In genomic region chr11:64802370-64803162, GRCh38 we compare ENCODE assay signal across 8 cellular contexts. TPM values are rescaled to one million over a fixed set of nuclear protein-coding genes. Genes with fewer than 3 reads are reported as not detected.
DNase-seq lines count a peak whose midpoint lies in the region; ATAC-seq and TF ChIP-seq lines count a peak whose summit lies in the region.

No MANE protein-coding gene starts in this region.

- peak overlapping the region; percentile 91 for H3K4me2 ChIP-seq in OCI-LY7 (ENCODE audit: low read length)

- no peaks in the 10 kb centered on the region for H3K9me3 Mint-ChIP-seq in CD8-positive, alpha-beta T cell
- H3K9me3 Mint-ChIP-seq in MCF 10A (ENCODE audit: unreplicated experiment), result no peaks in the 10 kb centered on the region

- H3K79me2 ChIP-seq in OCI-LY7 (ENCODE audit: insufficient read depth, low read depth, low read length), result peaks cover 18% of the 10 kb centered on the region; the same call in 1 of the 2 replicates

- TF ChIP-seq POLR2A in tibial nerve (IDR thresholded peaks at IDR 0.05), result no peak

- TF ChIP-seq CTCF in CD8-positive, alpha-beta T cell (IDR thresholded peaks at IDR 0.05), result no peak
- TF ChIP-seq CTCF in OCI-LY7 (conservative IDR thresholded peaks at IDR 0.05; ENCODE audit: low read length) (no peak), MCF 10A (IDR thresholded peaks at IDR 0.05; ENCODE audit: unreplicated experiment) (no peak), tibial nerve (IDR thresholded peaks at IDR 0.05) (no peak)

- POLR2A ChIA-PET in CD8-positive, alpha-beta T cell (lab: Charles Lee), result interaction anchor here (0.9 to 3.0 kb wide), 6 partner anchors 8 to 320 kb away, joined by 3 to 26 read pairs (median 4); partner anchors contain the start of genes MEN1, MRPL49, RASGRP2 and SF1
- POLR2A ChIA-PET in OCI-LY7 (lab: Charles Lee), result interaction anchor here (0.6 to 0.7 kb wide), 2 partner anchors 116 to 308 kb away, joined by 3 read pairs; no protein-coding TSS in a partner anchor
- POLR2A ChIA-PET in MCF 10A (lab: Yijun Ruan, JAX), result interaction anchor here (1.2 to 2.4 kb wide), 4 partner anchors 9 to 40 kb away, joined by 3 to 9 read pairs (median 6); partner anchors contain the start of gene SF1

- no peaks in the 10 kb centered on the region for H3K27me3 ChIP-seq in CD8-positive, alpha-beta T cell (ENCODE audit: insufficient read depth, low read length)
- H3K27me3 ChIP-seq in mononuclear cell (ENCODE audit: insufficient read depth, low read length), result no peaks in the 10 kb centered on the region
- no peaks in the 10 kb centered on the region for H3K27me3 ChIP-seq in tibial nerve

- H3K9me3 ChIP-seq in CD8-positive, alpha-beta T cell (ENCODE audit: low read length), result no peaks in the 10 kb centered on the region
- H3K9me3 ChIP-seq in OCI-LY7 (ENCODE audit: low read length), result no peaks in the 10 kb centered on the region
- H3K9me3 ChIP-seq in mononuclear cell (ENCODE audit: low read depth, low read length), result no peaks in the 10 kb centered on the region
- no peaks in the 10 kb centered on the region for H3K9me3 ChIP-seq in tibial nerve

- H3K9me2 ChIP-seq in OCI-LY7 (ENCODE audit: insufficient read depth, low read length), result no peaks in the 10 kb centered on the region

- peaks cover 32% of the 10 kb centered on the region for H3K36me3 ChIP-seq in CD8-positive, alpha-beta T cell (ENCODE audit: insufficient read depth, low read length)
- H3K36me3 ChIP-seq in OCI-LY7 (ENCODE audit: insufficient read depth, low read length) (peaks cover 73% of the 10 kb centered on the region), tibial nerve (peaks cover 0 to 58% (median 0%) of the 10 kb centered on the region in 3 donors)

- CTCF ChIA-PET in CD8-positive, alpha-beta T cell (lab: Charles Lee), result interaction anchor here (0.7 to 2.1 kb wide), 11 partner anchors 9 to 59 kb away, joined by 3 to 9 read pairs (median 4); partner anchors contain the start of gene RASGRP2
- CTCF ChIA-PET in OCI-LY7 (lab: Charles Lee; ENCODE audit: unreplicated experiment), result interaction anchor here (0.6 to 0.7 kb wide), 6 partner anchors 33 to 576 kb away, joined by 3 to 8 read pairs (median 3); partner anchors contain the start of gene RASGRP2
- CTCF ChIA-PET in MCF 10A (lab: Yijun Ruan, JAX), result interaction anchor here (0.8 to 1.5 kb wide), 4 partner anchors 15 to 66 kb away, joined by 3 to 6 read pairs (median 4); no protein-coding TSS in a partner anchor

- no peak for TF ChIP-seq EP300 in tibial nerve (IDR thresholded peaks at IDR 0.05)

- ATAC-seq in CD8-positive, alpha-beta T cell, result peak; percentile 22
- ATAC-seq in GM21528 (IDR thresholded peaks at IDR 0.05; ENCODE audit: low FRiP score, unreplicated experiment), result peak; percentile 12
- no peak for ATAC-seq in GM18858 (IDR thresholded peaks at IDR 0.05; ENCODE audit: unreplicated experiment)

- H3K36me3 Mint-ChIP-seq in CD8-positive, alpha-beta T cell, result peaks cover 47% of the 10 kb centered on the region
- H3K36me3 Mint-ChIP-seq in MCF 10A (ENCODE audit: insufficient read depth, unreplicated experiment), result peaks cover 20% of the 10 kb centered on the region

- BruUV-seq in OCI-LY7 (replicated peaks; lab: Mats Ljungman, UMichigan), result no TSS peak
- BruUV-seq in MCF 10A (replicated peaks; lab: Mats Ljungman, UMichigan), result no TSS peak

- H3K4me3 Mint-ChIP-seq in CD8-positive, alpha-beta T cell, result peak overlapping the region; percentile 75
- peak overlapping the region; percentile 28 for H3K4me3 Mint-ChIP-seq in MCF 10A (ENCODE audit: unreplicated experiment)

- peaks cover 34% of the 10 kb centered on the region for H3K4me1 Mint-ChIP-seq in CD8-positive, alpha-beta T cell (ENCODE audit: low read depth)
- peaks cover 6% of the 10 kb centered on the region for H3K4me1 Mint-ChIP-seq in MCF 10A (ENCODE audit: insufficient read depth, unreplicated experiment)

- peak overlapping the region; percentile 51 for H3K27ac ChIP-seq in CD8-positive, alpha-beta T cell (ENCODE audit: low read depth, low read length)
- H3K27ac ChIP-seq in OCI-LY7 (ENCODE audit: low read depth, low read length, poor library complexity, severe bottlenecking) (peak overlapping the region; percentile 82), tibial nerve (peak overlapping the region; percentile 72 to 94 (median 88))

- peak overlapping the region; percentile 83 for H3K27ac Mint-ChIP-seq in CD8-positive, alpha-beta T cell
- no peak overlapping the region for H3K27ac Mint-ChIP-seq in MCF 10A (ENCODE audit: low read depth, unreplicated experiment)

- no peaks in the 10 kb centered on the region for H4K20me1 ChIP-seq in OCI-LY7 (ENCODE audit: insufficient read depth, low read length)

- H3K4me1 ChIP-seq in CD8-positive, alpha-beta T cell (ENCODE audit: insufficient read depth, low read length), result peaks cover 25% of the 10 kb centered on the region
- peaks cover 47% of the 10 kb centered on the region for H3K4me1 ChIP-seq in OCI-LY7 (ENCODE audit: insufficient read depth, low read length, poor library complexity, severe bottlenecking)
- peaks cover 47% of the 10 kb centered on the region for H3K4me1 ChIP-seq in mononuclear cell (ENCODE audit: insufficient read depth, low read length)
- H3K4me1 ChIP-seq in tibial nerve, result peaks cover 0 to 30% (median 13%) of the 10 kb centered on the region in 4 donors

- H3K4me3 ChIP-seq in CD8-positive, alpha-beta T cell (ENCODE audit: low read depth, low read length), result peak overlapping the region; percentile 74
- H3K4me3 ChIP-seq in OCI-LY7 (ENCODE audit: low read depth, low read length, poor library complexity, severe bottlenecking) (peak overlapping the region; percentile 78), mononuclear cell (ENCODE audit: low read length) (peak overlapping the region; percentile 47), tibial nerve (peak overlapping the region; percentile 41 to 73 (median 70))

- peak in 3 of 7 experiments; percentile 40 to 51 (median 41) for DNase-seq in CD8-positive, alpha-beta T cell
- DNase-seq in OCI-LY7 (ENCODE audit: low spot score) (peak; percentile 78), MCF 10A (ENCODE audit: unreplicated experiment) (no peak), tibial nerve (ENCODE audit: low spot score in 2 of 2) (no peak), midbrain (lab: John Stamatoyannopoulos, UW) (no peak)

- WGBS in tibial nerve, 2 donors, result 28 to 60% methylated on average over 4 to 16 of the region's 56 CpGs

- intact Hi-C loops in CD8-positive, alpha-beta T cell (cut with DNase I, micrococcal nuclease), result loop anchor here (1.0 to 2.0 kb wide), 4 partner anchors 23 to 114 kb away; partner anchors contain the start of gene CDC42BPG (in 2 of the 2)
- intact Hi-C loops in OCI-LY7 (cut with micrococcal nuclease; ENCODE audit: unreplicated experiment) (loop anchor here (1.0 to 2.0 kb wide), 4 partner anchors 16 to 60 kb away; partner anchors contain the start of genes CDC42BPG and SF1), MCF 10A (cut with micrococcal nuclease) (loop anchor here (2.0 kb wide), 1 partner anchor 42 kb away; the partner anchor contains the start of gene CDC42BPG)

- H2AFZ ChIP-seq in OCI-LY7 (ENCODE audit: low read length), result peak overlapping the region; percentile 28; the same call in 1 of the 2 replicates

- H3K27me3 Mint-ChIP-seq in CD8-positive, alpha-beta T cell (ENCODE audit: low read depth), result no peaks in the 10 kb centered on the region
- no peaks in the 10 kb centered on the region for H3K27me3 Mint-ChIP-seq in MCF 10A (ENCODE audit: insufficient read depth, unreplicated experiment)

RNA-seq across cellular contexts. Expression of gene MAP4K2, which starts 0.4 kb away (rescaled TPM):
- 10 to 100 TPM; 56.2 to 60.1 TPM for total RNA-seq in CD8-positive, alpha-beta T cell
- total RNA-seq in OCI-LY7 (2014; rRNA removed; shearing (Covaris generic)), result 109 and 115 TPM in 2 replicates
- total RNA-seq in OCI-LY7 (2022), result 110 and 122 TPM in 2 replicates
- 4.9 and 6.8 TPM in 2 replicates for total RNA-seq in MCF 10A (2022)
- total RNA-seq in mononuclear cell, result 41.6 TPM
- 10 to 100 TPM; 10.6 to 22.2 (median 13.5) TPM for total RNA-seq in tibial nerve

RNA-seq across cellular contexts. Expression of gene MEN1, which starts 7.8 kb away (rescaled TPM):
- total RNA-seq in CD8-positive, alpha-beta T cell, result 10 to 100 TPM; 17.6 to 19.1 TPM
- 29.8 and 44.4 TPM in 2 replicates for total RNA-seq in OCI-LY7 (2014; rRNA removed; shearing (Covaris generic))
- 71.6 and 72.4 TPM in 2 replicates for total RNA-seq in OCI-LY7 (2022)
- total RNA-seq in MCF 10A (2022), result 29.2 and 33.1 TPM in 2 replicates
- total RNA-seq in mononuclear cell, result 4.0 TPM
- total RNA-seq in tibial nerve, result 10 to 100 TPM; 15.3 to 30.9 (median 19.7) TPM

RNA-seq across cellular contexts. Expression of gene SF1, which starts 24.2 kb away (rescaled TPM):
- total RNA-seq in CD8-positive, alpha-beta T cell, result 1,000 to 10,000 TPM; 1,574 to 1,625 TPM
- total RNA-seq in OCI-LY7 (2014; rRNA removed; shearing (Covaris generic)), result 247 and 261 TPM in 2 replicates
- total RNA-seq in OCI-LY7 (2022), result 535 TPM in 2 replicates
- total RNA-seq in MCF 10A (2022), result 446 and 503 TPM in 2 replicates
- total RNA-seq in mononuclear cell, result 773 TPM
- 100 to 1,000 TPM; 368 to 416 (median 372) TPM for total RNA-seq in tibial nerve

RNA-seq across cellular contexts. Expression of gene CDC42BPG, which starts 41.9 kb away (rescaled TPM):
- 1 to 10 TPM; 6.5 to 7.9 TPM for total RNA-seq in CD8-positive, alpha-beta T cell
- total RNA-seq in OCI-LY7 (2014; rRNA removed; shearing (Covaris generic)), result 4.9 TPM in 2 replicates
- total RNA-seq in OCI-LY7 (2022) (3.5 and 5.1 TPM in 2 replicates), MCF 10A (2022) (3.0 and 3.7 TPM in 2 replicates), mononuclear cell (1.7 TPM), tibial nerve (under 1 TPM in 3 of 4 donors, not detected in 1; under 0.01 to 0.30 (median 0.21) TPM)

RNA-seq across cellular contexts. Expression of gene PYGM, which starts 42.8 kb away (rescaled TPM):
- 1 to 10 TPM; 4.7 to 5.5 TPM for total RNA-seq in CD8-positive, alpha-beta T cell
- 2.2 and 10.1 TPM in 2 replicates for total RNA-seq in OCI-LY7 (2014; rRNA removed; shearing (Covaris generic))
- total RNA-seq in OCI-LY7 (2022), result 2.2 and 2.4 TPM in 2 replicates
- 0.09 and 0.10 TPM in 2 replicates for total RNA-seq in MCF 10A (2022)
- 4.8 TPM for total RNA-seq in mononuclear cell
- 10 to 100 TPM in 2 of 4 donors, 1 to 10 TPM in 2; 2.1 to 18.6 (median 9.9) TPM for total RNA-seq in tibial nerve
